Comparison of ENCODE assay signal across 17 cellular contexts in genomic region chr13:32265726-32266125, GRCh38. TPM values are rescaled to one million over a fixed set of nuclear protein-coding genes. Genes with fewer than 3 reads are reported as not detected.
DNase-seq lines count a peak whose midpoint lies in the region; ATAC-seq, FAIRE-seq and TF ChIP-seq lines count a peak whose summit lies in the region.
"Had no signal": no experiment of that assay in that cellular context is flagged by ENCODE, and none has a peak within 500 bp of the region (broad histone marks: within the 10 kb centered on the region; RNA-seq: fewer than 3 reads in every experiment).

No MANE protein-coding gene starts in this region.

- in situ Hi-C loops in HepG2 (cut with HindIII; ENCODE audit: extremely low pct_ligation_motif_present, low pct_unique_long_range_greater_than_20kb), result no loop called here
- in situ Hi-C loops in gastrocnemius medialis (cut with MboI; ENCODE audit: low sequenced_read_pairs in 4 of 4), result no loop called here

- no peaks in the 10 kb centered on the region for H3K27me3 ChIP-seq in heart left ventricle
- H3K27me3 ChIP-seq in HepG2 (ENCODE audit: control insufficient read depth in 1 of 2, insufficient read depth in 2 of 2, low read length in 2 of 2), result no peaks in the 10 kb centered on the region
- H3K27me3 ChIP-seq in right lobe of liver, result no peaks in the 10 kb centered on the region
- H3K27me3 ChIP-seq in gastrocnemius medialis, result no peaks in the 10 kb centered on the region
- H3K27me3 ChIP-seq: BLaER1 had no signal

- H3K4me1 ChIP-seq in heart left ventricle (peaks cover 9 to 67% (median 47%) of the 10 kb centered on the region in 12 donors), HepG2 (ENCODE audit: insufficient read depth, low read length) (peaks cover 65% of the 10 kb centered on the region), right lobe of liver (peaks cover 0 to 9% (median 4%) of the 10 kb centered on the region in 4 donors), gastrocnemius medialis (peaks cover 10 to 26% of the 10 kb centered on the region in 2 donors)
- H3K4me1 ChIP-seq: BLaER1 had no signal

- H3K79me2 ChIP-seq in HepG2 (ENCODE audit: insufficient read depth, low read length), result no peaks in the 10 kb centered on the region

- no peak for ATAC-seq in heart left ventricle
- no peak for ATAC-seq in Right ventricle myocardium inferior
- no peak for ATAC-seq in HepG2
- no peak for ATAC-seq in right lobe of liver
- ATAC-seq in gastrocnemius medialis, result no peak
- no peak for ATAC-seq in HG03571 (IDR thresholded peaks at IDR 0.05; ENCODE audit: unreplicated experiment)

- H3K4me2 ChIP-seq in HepG2 (ENCODE audit: low read depth, low read length), result peak overlapping the region; percentile 14; the same call in 1 of the 2 replicates
- H3K4me2 ChIP-seq: BLaER1 had no signal

- peak; percentile 12 for FAIRE-seq in HepG2 (lab: Jason Lieb, UNC)

- WGBS in heart left ventricle, 4 donors, result 5 to 26% (median 17%) methylated on average over 2 of the region's 2 CpGs
- WGBS in HepG2 (ENCODE audit: low lambda C conversion rate), result 27% methylated on average over 2 of the region's 2 CpGs
- 64% methylated on average over 2 of the region's 2 CpGs for WGBS in right lobe of liver (ENCODE audit: insufficient coverage, low coverage, low lambda C conversion rate, missing lambda C conversion rate)

- no peak for TF ChIP-seq EP300 in HepG2 (IDR thresholded peaks at IDR 0.05; ENCODE audit: low read depth in 2 of 2, low read length in 2 of 2)
- TF ChIP-seq EP300 in HepG2 (CRISPR knock-in tag; IDR thresholded peaks at IDR 0.05; ENCODE audit: borderline replicate concordance), result no peak

- no peaks in the 10 kb centered on the region for H4K20me1 ChIP-seq in HepG2 (ENCODE audit: insufficient read depth, low read length)
- H4K20me1 ChIP-seq: BLaER1 had no signal

- H3K9me3 ChIP-seq in heart left ventricle, result no peaks in the 10 kb centered on the region
- H3K9me3 ChIP-seq in HepG2 (ENCODE audit: low read length), result no peaks in the 10 kb centered on the region
- no peaks in the 10 kb centered on the region for H3K9me3 ChIP-seq in right lobe of liver
- H3K9me3 ChIP-seq in gastrocnemius medialis, result no peaks in the 10 kb centered on the region
- H3K9me3 ChIP-seq: BLaER1 had no signal

- intact Hi-C loops in heart left ventricle (cut with DNase I) (no loop called here), Right ventricle myocardium inferior (cut with DNase I) (no loop called here), HepG2 (cut with micrococcal nuclease; ENCODE audit: unreplicated experiment) (loop anchor here (1.0 kb wide), 1 partner anchor 20 kb away; no protein-coding TSS in a partner anchor), right lobe of liver (cut with DNase I) (no loop called here), gastrocnemius medialis (cut with DNase I; ENCODE audit: low total_unique reads) (no loop called here)

- H3K36me3 ChIP-seq in heart left ventricle, result peaks cover 0 to 86% (median 58%) of the 10 kb centered on the region in 9 donors
- H3K36me3 ChIP-seq in HepG2 (replicated peaks in 1 of 2; ENCODE audit: control insufficient read depth in 1 of 2, insufficient read depth in 2 of 2, low read length in 2 of 2), result peaks cover 0 to 3% of the 10 kb centered on the region in 2 experiments; a peak in 2 of 5 replicates
- peaks cover 0 to 49% (median 6%) of the 10 kb centered on the region in 4 donors for H3K36me3 ChIP-seq in right lobe of liver
- H3K36me3 ChIP-seq in gastrocnemius medialis, result peaks cover 2 to 47% of the 10 kb centered on the region in 2 donors
- H3K36me3 ChIP-seq: BLaER1 had no signal

- H2AFZ ChIP-seq in HepG2 (ENCODE audit: low read length), result no peak overlapping the region

- TF ChIP-seq RAD21 in HepG2 (CRISPR knock-in tag; IDR thresholded peaks at IDR 0.05), result no peak

- no peak for TF ChIP-seq CTCF in heart left ventricle (IDR thresholded peaks at IDR 0.05)
- no peak for TF ChIP-seq CTCF in HepG2 (CRISPR knock-in tag; IDR thresholded peaks at IDR 0.05)
- TF ChIP-seq CTCF in right lobe of liver (IDR thresholded peaks at IDR 0.05), result no peak
- no peak for TF ChIP-seq CTCF in gastrocnemius medialis (IDR thresholded peaks at IDR 0.05 in 4 of 5, conservative IDR thresholded peaks at IDR 0.05 in 1 of 5)

- POLR2A ChIA-PET in HepG2 (lab: Yijun Ruan, JAX), result interaction anchor here (2.4 kb wide), 1 partner anchor 10 kb away, joined by 16 read pairs; no protein-coding TSS in a partner anchor

- H3K4me3 ChIP-seq in heart left ventricle (no peak overlapping the region), HepG2 (replicated peaks in 1 of 3; ENCODE audit: insufficient read depth in 1 of 3, low read depth in 2 of 3, low read length in 3 of 3) (no peak overlapping the region), right lobe of liver (no peak overlapping the region), gastrocnemius medialis (no peak overlapping the region)
- H3K4me3 ChIP-seq: BLaER1 had no signal

- BruUV-seq in HepG2 (replicated peaks; lab: Mats Ljungman, UMichigan), result no TSS peak

- CTCF ChIA-PET in HepG2 (lab: Yijun Ruan, JAX; ENCODE audit: low intra/inter-chr PET ratio, low total read pairs), result interaction anchor here (1.6 kb wide), 1 partner anchor 44 kb away, joined by 5 read pairs; no protein-coding TSS in a partner anchor

- TF ChIP-seq POLR2A in heart left ventricle (IDR thresholded peaks at IDR 0.05) (no peak), HepG2 (IDR thresholded peaks at IDR 0.05; ENCODE audit: insufficient read depth in 1 of 2, low read depth in 2 of 2, low read length in 2 of 2) (no peak), right lobe of liver (IDR thresholded peaks at IDR 0.05) (no peak), gastrocnemius medialis (IDR thresholded peaks at IDR 0.05) (no peak)

- no peak for DNase-seq in heart left ventricle
- DNase-seq in Right ventricle myocardium inferior (ENCODE audit: missing footprints), result no peak
- DNase-seq in HepG2 (ENCODE audit: low spot score), result peak; percentile 35
- no peak for DNase-seq in right lobe of liver
- no peak for DNase-seq in gastrocnemius medialis
- DNase-seq in NCI-H1417 treated with DMSO at 0.1 percent for 48 hours (lab: John Stamatoyannopoulos, UW), result no peak
- DNase-seq: 8988T; AML-193; Calu3; CD8-positive, alpha-beta memory T cell; DMS 273 treated with DMSO at 0.1 percent for 48 hours; HCEC 1CT; HFFc6 had no signal

- peak overlapping the region; percentile 6 to 84 (median 76) for H3K27ac ChIP-seq in heart left ventricle
- H3K27ac ChIP-seq in HepG2 (ENCODE audit: extremely low read length, insufficient read depth, low read length), result peak overlapping the region; percentile 71
- no peak overlapping the region for H3K27ac ChIP-seq in right lobe of liver
- H3K27ac ChIP-seq in gastrocnemius medialis, result peak overlapping the region in 3 of 4 donors; percentile 38 to 67 (median 66)
- H3K27ac ChIP-seq: BLaER1 had no signal

- peak overlapping the region; percentile 10; the same call in 1 of the 2 replicates for H3K9ac ChIP-seq in HepG2 (ENCODE audit: insufficient read depth, low read depth, low read length)
- H3K9ac ChIP-seq: BLaER1 had no signal

RNA-seq across cellular contexts. Expression of gene ZAR1L, which starts 49.4 kb away (rescaled TPM):
- total RNA-seq in heart left ventricle, result not detected
- not detected for polyA plus RNA-seq in heart left ventricle
- total RNA-seq in Right ventricle myocardium inferior, result not detected
- total RNA-seq in HepG2 (2016; rRNA removed; fragmentation: Illumina TruSeq; extraction: Trizol), result 0.09 TPM in 1 of 2 replicates, not detected in the other
- not detected in 2 replicates for total RNA-seq in HepG2 (2016; cell fraction: cytosol; rRNA removed; fragmentation: Illumina TruSeq; extraction: Trizol; ENCODE audit: low read depth)
- total RNA-seq in HepG2 (2016; cell fraction: insoluble cytoplasmic fraction; rRNA removed; fragmentation: Illumina TruSeq; extraction: Trizol), result not detected in 2 replicates
- 0.09 TPM in 1 of 2 replicates, not detected in the other for total RNA-seq in HepG2 (2016; cell fraction: membrane; rRNA removed; fragmentation: Illumina TruSeq; extraction: Trizol)
- total RNA-seq in HepG2 (2016; cell fraction: nucleus; rRNA removed; fragmentation: Illumina TruSeq; extraction: Trizol), result not detected in 2 replicates
- polyA plus RNA-seq in HepG2 (2011; rRNA removed), result 0.05 TPM in 1 of 2 replicates, not detected in the other
- polyA plus RNA-seq in HepG2 (2011; cell fraction: cytosol; rRNA removed), result not detected in 2 replicates
- polyA plus RNA-seq in HepG2 (2011; cell fraction: nucleus; rRNA removed), result 0.09 TPM in 1 of 2 replicates, not detected in the other
- polyA plus RNA-seq in HepG2 (2012), result not detected in 2 replicates
- polyA plus RNA-seq in HepG2 (2016; cell fraction: cytosol; fragmentation: Illumina TruSeq; extraction: Trizol; ENCODE audit: low read depth), result not detected in 2 replicates
- not detected in 2 replicates for polyA plus RNA-seq in HepG2 (2016; cell fraction: insoluble cytoplasmic fraction; fragmentation: Illumina TruSeq; extraction: Trizol; ENCODE audit: low read depth)
- polyA plus RNA-seq in HepG2 (2016; cell fraction: membrane; fragmentation: Illumina TruSeq; extraction: Trizol; ENCODE audit: low read depth), result not detected in 2 replicates
- 0.59 TPM in 1 of 2 replicates, not detected in the other for polyA plus RNA-seq in HepG2 (2016; cell fraction: nucleus; fragmentation: Illumina TruSeq; extraction: Trizol; ENCODE audit: insufficient read depth, low read depth)
- not detected in 2 replicates for polyA minus RNA-seq in HepG2 (2011; rRNA and poly(A)+ RNA removed; ENCODE audit: low replicate concordance)
- not detected in 2 replicates for polyA minus RNA-seq in HepG2 (2011; cell fraction: cytosol; rRNA and poly(A)+ RNA removed)
- not detected in 2 replicates for polyA minus RNA-seq in HepG2 (2011; cell fraction: nucleus; rRNA and poly(A)+ RNA removed)
- not detected for total RNA-seq in right lobe of liver
- not detected for total RNA-seq in gastrocnemius medialis
- total RNA-seq: Calu3; CD8-positive, alpha-beta memory T cell; Daoy; H4; HFFc6 had no signal
- polyA plus RNA-seq: CD8-positive, alpha-beta memory T cell had no signal

RNA-seq across cellular contexts. Expression of gene BRCA2, which starts 49.6 kb away (rescaled TPM):
- total RNA-seq in heart left ventricle, result 1 to 10 TPM in 2 of 9 donors, under 1 TPM in 7; 0.13 to 5.2 (median 0.42) TPM
- polyA plus RNA-seq in heart left ventricle, result under 1 TPM; 0.04 to 0.12 TPM
- 0.87 TPM for total RNA-seq in Right ventricle myocardium inferior
- total RNA-seq in HepG2 (2016; rRNA removed; fragmentation: Illumina TruSeq; extraction: Trizol), result 24.6 and 28.3 TPM in 2 replicates
- 2.6 and 3.3 TPM in 2 replicates for total RNA-seq in HepG2 (2016; cell fraction: cytosol; rRNA removed; fragmentation: Illumina TruSeq; extraction: Trizol; ENCODE audit: low read depth)
- 19.9 and 29.6 TPM in 2 replicates for total RNA-seq in HepG2 (2016; cell fraction: insoluble cytoplasmic fraction; rRNA removed; fragmentation: Illumina TruSeq; extraction: Trizol)
- 5.4 TPM in 2 replicates for total RNA-seq in HepG2 (2016; cell fraction: membrane; rRNA removed; fragmentation: Illumina TruSeq; extraction: Trizol)
- total RNA-seq in HepG2 (2016; cell fraction: nucleus; rRNA removed; fragmentation: Illumina TruSeq; extraction: Trizol), result 33.0 and 36.6 TPM in 2 replicates
- polyA plus RNA-seq in HepG2 (2011; rRNA removed), result 1.8 and 3.1 TPM in 2 replicates
- polyA plus RNA-seq in HepG2 (2011; cell fraction: cytosol; rRNA removed), result 0.48 and 1.6 TPM in 2 replicates
- polyA plus RNA-seq in HepG2 (2011; cell fraction: nucleus; rRNA removed), result 2.2 and 3.1 TPM in 2 replicates
- 0.95 and 4.7 TPM in 2 replicates for polyA plus RNA-seq in HepG2 (2012)
- polyA plus RNA-seq in HepG2 (2016; cell fraction: cytosol; fragmentation: Illumina TruSeq; extraction: Trizol; ENCODE audit: low read depth), result 0.29 and 0.40 TPM in 2 replicates
- 13.9 and 14.6 TPM in 2 replicates for polyA plus RNA-seq in HepG2 (2016; cell fraction: insoluble cytoplasmic fraction; fragmentation: Illumina TruSeq; extraction: Trizol; ENCODE audit: low read depth)
- polyA plus RNA-seq in HepG2 (2016; cell fraction: membrane; fragmentation: Illumina TruSeq; extraction: Trizol; ENCODE audit: low read depth), result 0.37 and 2.5 TPM in 2 replicates
- 27.2 and 32.6 TPM in 2 replicates for polyA plus RNA-seq in HepG2 (2016; cell fraction: nucleus; fragmentation: Illumina TruSeq; extraction: Trizol; ENCODE audit: insufficient read depth, low read depth)
- 0.74 and 5.3 TPM in 2 replicates for polyA minus RNA-seq in HepG2 (2011; rRNA and poly(A)+ RNA removed; ENCODE audit: low replicate concordance)
- 3.3 and 3.8 TPM in 2 replicates for polyA minus RNA-seq in HepG2 (2011; cell fraction: cytosol; rRNA and poly(A)+ RNA removed)
- 16.8 and 23.8 TPM in 2 replicates for polyA minus RNA-seq in HepG2 (2011; cell fraction: nucleus; rRNA and poly(A)+ RNA removed)
- 1 to 10 TPM in 4 of 6 experiments, under 1 TPM in 2; 0.46 to 4.0 (median 1.8) TPM for total RNA-seq in right lobe of liver
- under 1 TPM; 0.02 to 0.20 (median 0.12) TPM for total RNA-seq in gastrocnemius medialis

Comparison
In these comparisons a context has a peak if more than half of its experiments do, and no peak if none do; other contexts are left out.
1. H3K27ac ChIP-seq: peak in heart left ventricle (12 of 12), HepG2 (single experiment) and gastrocnemius medialis (3 of 4); none in right lobe of liver (0 of 3).